ENCODE assay signal across 1 cellular context in the genomic region with DNA sequence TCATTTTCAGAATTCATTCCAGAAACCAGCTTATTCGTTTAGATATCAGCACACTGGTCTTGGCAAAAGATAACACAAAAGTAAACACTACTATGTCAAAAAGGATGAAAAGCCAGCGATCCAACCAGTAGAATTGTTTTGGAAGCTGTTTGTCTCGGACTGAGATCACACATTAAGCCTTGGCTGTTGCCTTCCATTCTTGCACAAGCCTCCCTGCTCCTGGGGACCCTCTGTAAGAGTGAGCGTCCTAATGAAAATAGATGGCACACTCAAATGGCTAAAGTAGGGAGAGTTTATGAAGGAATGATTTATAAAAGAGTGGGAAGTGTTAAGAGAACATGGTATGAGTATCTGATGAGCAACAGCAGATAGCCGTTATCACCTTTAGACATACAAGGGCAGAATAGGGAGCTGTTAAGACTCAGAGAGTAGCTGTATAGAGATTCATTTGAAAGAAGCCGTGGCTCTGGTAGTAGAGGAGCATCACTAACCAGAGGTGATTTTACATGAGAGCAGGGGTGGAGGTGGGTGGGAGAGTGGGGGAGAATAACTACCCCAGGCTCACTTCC.
TF ChIP-seq lines count a peak whose summit lies in the region.

No MANE protein-coding gene starts in this region.

TF ChIP-seq in K562, 482 proteins besides CTCF, POLR2A, EP300 and RAD21 (continued from another document and continues in another):
- TF ChIP-seq U2AF2 (optimal IDR thresholded peaks at IDR 0.05; ENCODE audit: low read depth, low read length) (no peak), PTTG1 (tag; IDR thresholded peaks at IDR 0.05; ENCODE audit: low read depth) (no peak), TFAM (CRISPR knock-in tag; conservative IDR thresholded peaks at IDR 0.05) (no peak), ATF6 (CRISPR knock-in tag; IDR thresholded peaks at IDR 0.05) (no peak), UBTF (IDR thresholded peaks at IDR 0.05; ENCODE audit: borderline replicate concordance in 1 of 2, low read depth in 2 of 2, low read length in 2 of 2) (no peak), NR2F6 (CRISPR knock-in tag; IDR thresholded peaks at IDR 0.05) (no peak), ZNF589 (CRISPR knock-in tag; IDR thresholded peaks at IDR 0.05; ENCODE audit: low read depth) (no peak), NBN (IDR thresholded peaks at IDR 0.05; ENCODE audit: low read depth) (peak; percentile 58; the same call in 1 of the 2 replicates), SPI1 (IDR thresholded peaks at IDR 0.05; ENCODE audit: borderline replicate concordance, low read depth, low read length) (no peak), KLF16 (IDR thresholded peaks at IDR 0.05) (no peak), BRF1 (IDR thresholded peaks at IDR 0.05; ENCODE audit: borderline replicate concordance, extremely low read depth, insufficient read length) (no peak), TCF7 (IDR thresholded peaks at IDR 0.05; ENCODE audit: borderline replicate concordance) (no peak), RBFOX2 (IDR thresholded peaks at IDR 0.05; ENCODE audit: low read depth, low read length) (no peak), ZNF263 (CRISPR knock-in tag; IDR thresholded peaks at IDR 0.05; ENCODE audit: borderline replicate concordance) (no peak), ZSCAN32 (CRISPR knock-in tag; IDR thresholded peaks at IDR 0.05) (no peak), PRMT5 (CRISPR knock-in tag; IDR thresholded peaks at IDR 0.05) (no peak), RB1 (IDR thresholded peaks at IDR 0.05; ENCODE audit: low read depth) (no peak), XRCC3 (IDR thresholded peaks at IDR 0.05) (no peak), PTBP1 (IDR thresholded peaks at IDR 0.05; ENCODE audit: low read depth, low read length) (no peak), ZNF232 (CRISPR knock-in tag; IDR thresholded peaks at IDR 0.05) (no peak), THRAP3 (IDR thresholded peaks at IDR 0.05; ENCODE audit: borderline replicate concordance) (no peak), TCFL5 (CRISPR knock-in tag; conservative IDR thresholded peaks at IDR 0.05) (no peak), FOXP4 (CRISPR knock-in tag; IDR thresholded peaks at IDR 0.05; ENCODE audit: borderline replicate concordance) (no peak), ZNF347 (CRISPR knock-in tag; IDR thresholded peaks at IDR 0.05; ENCODE audit: low read depth) (no peak), OTX1 (CRISPR knock-in tag; IDR thresholded peaks at IDR 0.05) (no peak), PHB (CRISPR knock-in tag; IDR thresholded peaks at IDR 0.05) (no peak), CTBP1 (IDR thresholded peaks at IDR 0.05; ENCODE audit: borderline replicate concordance) (peak; percentile 87), ZFP91 (CRISPR knock-in tag; IDR thresholded peaks at IDR 0.05) (no peak), ADNP (tag; IDR thresholded peaks at IDR 0.05) (no peak), NR2C2 (CRISPR knock-in tag; IDR thresholded peaks at IDR 0.05) (no peak), NR2C2 (tag; IDR thresholded peaks at IDR 0.05) (no peak), ZNF644 (tag; IDR thresholded peaks at IDR 0.05; ENCODE audit: low read depth) (0 out of 2 replicates have a peak, but pooled peaks have one; percentile 46), MTA3 (IDR thresholded peaks at IDR 0.05; ENCODE audit: borderline replicate concordance) (peak; percentile 48; the same call in 1 of the 2 replicates), KAT8 (IDR thresholded peaks at IDR 0.05; ENCODE audit: low read depth) (no peak), NCOA1 (IDR thresholded peaks at IDR 0.05; ENCODE audit: low read depth) (no peak), ZNF239 (CRISPR knock-in tag; IDR thresholded peaks at IDR 0.05) (no peak), BCLAF1 (IDR thresholded peaks at IDR 0.05; ENCODE audit: borderline replicate concordance in 1 of 2, control insufficient read depth in 1 of 2, low read depth in 2 of 2, low read length in 1 of 2) (no peak), NFE2 (IDR thresholded peaks at IDR 0.05; ENCODE audit: low read depth) (no peak), ARID2 (IDR thresholded peaks at IDR 0.05) (no peak), HOXB6 (CRISPR knock-in tag; IDR thresholded peaks at IDR 0.05; ENCODE audit: borderline replicate concordance) (no peak), FOXA3 (CRISPR knock-in tag; conservative IDR thresholded peaks at IDR 0.05 in 1 of 2, IDR thresholded peaks at IDR 0.05 in 1 of 2) (peak in 1 of 2 experiments; percentile 91; a peak in 2 of 4 replicates), CEBPG (CRISPR knock-in tag; IDR thresholded peaks at IDR 0.05) (no peak), CEBPG (tag; conservative IDR thresholded peaks at IDR 0.05 in 1 of 2, IDR thresholded peaks at IDR 0.05 in 1 of 2) (0 out of 4 replicates have a peak, but pooled peaks have one; percentile 26 to 31), ZNF316 (IDR thresholded peaks at IDR 0.05) (no peak), ZNF212 (CRISPR knock-in tag; IDR thresholded peaks at IDR 0.05) (no peak), ZBTB26 (CRISPR knock-in tag; IDR thresholded peaks at IDR 0.05) (no peak), MCM3 (IDR thresholded peaks at IDR 0.05) (no peak), CAMTA2 (CRISPR knock-in tag; conservative IDR thresholded peaks at IDR 0.05) (no peak), NCOA2 (IDR thresholded peaks at IDR 0.05; ENCODE audit: partially characterized antibody in 2 of 2) (no peak), MTA2 (IDR thresholded peaks at IDR 0.05; ENCODE audit: low read depth) (0 out of 2 replicates have a peak, but pooled peaks have one; percentile 3), FOSL1 (tag; conservative IDR thresholded peaks at IDR 0.05) (peak; percentile 60), MNT (conservative IDR thresholded peaks at IDR 0.05) (no peak), KHSRP (IDR thresholded peaks at IDR 0.05) (no peak), PHB2 (IDR thresholded peaks at IDR 0.05; ENCODE audit: low read depth) (no peak), BMI1 (IDR thresholded peaks at IDR 0.05; ENCODE audit: low read length) (no peak), GTF2A2 (tag; IDR thresholded peaks at IDR 0.05) (no peak), FOXK2 (conservative IDR thresholded peaks at IDR 0.05 in 1 of 2, IDR thresholded peaks at IDR 0.05 in 1 of 2; ENCODE audit: low read depth in 2 of 2) (peak in 1 of 2 experiments; percentile 47; a peak in 1 of 4 replicates), PURB (CRISPR knock-in tag; IDR thresholded peaks at IDR 0.05; ENCODE audit: low read depth) (no peak), POLR2H (tag; IDR thresholded peaks at IDR 0.05; ENCODE audit: low read depth) (no peak), SIX5 (IDR thresholded peaks at IDR 0.05; ENCODE audit: borderline replicate concordance in 1 of 2, insufficient read depth in 1 of 2, low read depth in 1 of 2, low read length in 2 of 2) (no peak), SUPT5H (IDR thresholded peaks at IDR 0.05) (no peak), LEF1 (IDR thresholded peaks at IDR 0.05) (0 out of 2 replicates have a peak, but pooled peaks have one; percentile 20)
